In the genomic region with DNA sequence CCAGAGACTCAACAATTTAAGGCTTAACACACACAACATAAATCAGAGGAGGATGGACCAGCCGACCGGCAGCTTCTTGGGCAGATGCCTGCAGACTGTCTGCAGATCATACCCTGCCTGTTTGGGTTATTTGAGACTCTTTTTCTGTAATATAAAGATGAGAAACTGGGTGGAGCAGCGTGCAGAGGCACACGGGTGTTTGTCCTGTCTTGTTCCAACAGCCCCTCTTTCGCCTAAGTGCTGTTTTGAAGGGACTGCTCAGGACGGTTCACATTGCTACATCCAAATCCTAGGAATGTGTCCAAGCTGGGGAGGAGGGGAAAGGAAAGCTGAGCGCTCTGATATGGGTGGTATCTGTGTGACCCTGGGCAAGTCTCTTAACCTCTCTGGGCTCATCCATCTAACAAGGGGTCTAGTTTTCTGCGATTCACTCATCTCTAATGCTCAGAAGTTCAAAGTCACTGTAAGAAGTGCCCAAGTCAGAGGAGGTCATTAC, we compare ENCODE assay signal across 1 cellular context.
TF ChIP-seq lines count a peak whose summit lies in the region.

No MANE protein-coding gene starts in this region.

TF ChIP-seq in K562, 482 proteins besides CTCF, POLR2A, EP300 and RAD21:
- TF ChIP-seq, protein P1, sequence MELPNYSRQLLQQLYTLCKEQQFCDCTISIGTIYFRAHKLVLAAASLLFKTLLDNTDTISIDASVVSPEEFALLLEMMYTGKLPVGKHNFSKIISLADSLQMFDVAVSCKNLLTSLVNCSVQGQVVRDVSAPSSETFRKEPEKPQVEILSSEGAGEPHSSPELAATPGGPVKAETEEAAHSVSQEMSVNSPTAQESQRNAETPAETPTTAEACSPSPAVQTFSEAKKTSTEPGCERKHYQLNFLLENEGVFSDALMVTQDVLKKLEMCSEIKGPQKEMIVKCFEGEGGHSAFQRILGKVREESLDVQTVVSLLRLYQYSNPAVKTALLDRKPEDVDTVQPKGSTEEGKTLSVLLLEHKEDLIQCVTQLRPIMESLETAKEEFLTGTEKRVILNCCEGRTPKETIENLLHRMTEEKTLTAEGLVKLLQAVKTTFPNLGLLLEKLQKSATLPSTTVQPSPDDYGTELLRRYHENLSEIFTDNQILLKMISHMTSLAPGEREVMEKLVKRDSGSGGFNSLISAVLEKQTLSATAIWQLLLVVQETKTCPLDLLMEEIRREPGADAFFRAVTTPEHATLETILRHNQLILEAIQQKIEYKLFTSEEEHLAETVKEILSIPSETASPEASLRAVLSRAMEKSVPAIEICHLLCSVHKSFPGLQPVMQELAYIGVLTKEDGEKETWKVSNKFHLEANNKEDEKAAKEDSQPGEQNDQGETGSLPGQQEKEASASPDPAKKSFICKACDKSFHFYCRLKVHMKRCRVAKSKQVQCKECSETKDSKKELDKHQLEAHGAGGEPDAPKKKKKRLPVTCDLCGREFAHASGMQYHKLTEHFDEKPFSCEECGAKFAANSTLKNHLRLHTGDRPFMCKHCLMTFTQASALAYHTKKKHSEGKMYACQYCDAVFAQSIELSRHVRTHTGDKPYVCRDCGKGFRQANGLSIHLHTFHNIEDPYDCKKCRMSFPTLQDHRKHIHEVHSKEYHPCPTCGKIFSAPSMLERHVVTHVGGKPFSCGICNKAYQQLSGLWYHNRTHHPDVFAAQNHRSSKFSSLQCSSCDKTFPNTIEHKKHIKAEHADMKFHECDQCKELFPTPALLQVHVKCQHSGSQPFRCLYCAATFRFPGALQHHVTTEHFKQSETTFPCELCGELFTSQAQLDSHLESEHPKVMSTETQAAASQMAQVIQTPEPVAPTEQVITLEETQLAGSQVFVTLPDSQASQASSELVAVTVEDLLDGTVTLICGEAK (IDR thresholded peaks at IDR 0.05), result no peak
- TF ChIP-seq, protein P1 (CRISPR knock-in tag; IDR thresholded peaks at IDR 0.05), result no peak
- TF ChIP-seq MEF2D (tag; conservative IDR thresholded peaks at IDR 0.05; ENCODE audit: low read depth) (no peak), RBM25 (IDR thresholded peaks at IDR 0.05; ENCODE audit: low read depth, low read length, severe bottlenecking) (peak; percentile 80), SIN3A (IDR thresholded peaks at IDR 0.05; ENCODE audit: borderline replicate concordance in 2 of 2, control insufficient read depth in 1 of 2, low read depth in 2 of 2, low read length in 2 of 2) (no peak), ZNF239 (CRISPR knock-in tag; IDR thresholded peaks at IDR 0.05) (peak; percentile 85), ZC3H11A (IDR thresholded peaks at IDR 0.05; ENCODE audit: low read depth, low read length) (no peak), ZFP36 (IDR thresholded peaks at IDR 0.05; ENCODE audit: low read depth, low read length, partially characterized antibody) (peak; percentile 63)
TF ChIP-seq in K562: peak in this region for 3.
